Comparison of ENCODE assay signal across 28 cellular contexts in genomic region chr6:156061465-156061864, GRCh38.
"Had no signal": no experiment of that assay in that cellular context is flagged by ENCODE, and none has a peak within 500 bp of the region (broad histone marks: within the 10 kb centered on the region; RNA-seq: fewer than 3 reads in every experiment).

No MANE protein-coding gene starts in this region.

- H3K9me3 ChIP-seq: ascending aorta, breast epithelium, colonic mucosa had no signal

- H3K27ac ChIP-seq: cardiac muscle cell, colonic mucosa, epithelial cell of prostate had no signal

- H3K27ac Mint-ChIP-seq: activated CD4-positive, alpha-beta memory T cell treated with anti-CD3 and anti-CD28 coated beads for 36 hours; activated CD4-positive, alpha-beta T cell treated with anti-CD3 and anti-CD28 coated beads for 36 hours; activated CD4-positive, alpha-beta T cell treated with anti-CD3 and anti-CD28 coated beads, Interleukin-2, amount 10 ng/mL, durations not matched to agents 24 days and 14 days; activated naive CD4-positive, alpha-beta T cell treated with anti-CD3 and anti-CD28 coated beads, Interleukin-2, amount 10 ng/mL, durations not matched to agents 7 days and 5 days; activated naive CD8-positive, alpha-beta T cell treated with anti-CD3 and anti-CD28 coated beads, Interleukin-2, amount 10 ng/mL, durations not matched to agents 7 days and 5 days; activated T-cell treated with anti-CD3 and anti-CD28 coated beads, Interleukin-2, amount 50 U/mL, for 24 hours; activated T-cell treated with anti-CD3 and anti-CD28 coated beads, Interleukin-2, amount 50 U/mL, for 72 hours; brain had no signal

- H3K27me3 ChIP-seq: ascending aorta, breast epithelium, cardiac muscle cell, colonic mucosa had no signal

- H3K4me1 ChIP-seq: breast epithelium, colonic mucosa had no signal

- H3K4me1 Mint-ChIP-seq: activated CD4-positive, alpha-beta T cell treated with anti-CD3 and anti-CD28 coated beads, Interleukin-2, amount 10 ng/mL, durations not matched to agents 24 days and 14 days; brain had no signal

- H3K4me3 Mint-ChIP-seq: activated CD4-positive, alpha-beta memory T cell treated with anti-CD3 and anti-CD28 coated beads for 36 hours; activated CD4-positive, alpha-beta T cell treated with anti-CD3 and anti-CD28 coated beads for 36 hours; activated CD4-positive, alpha-beta T cell treated with anti-CD3 and anti-CD28 coated beads, Interleukin-2, amount 10 ng/mL, durations not matched to agents 24 days and 14 days; activated naive CD4-positive, alpha-beta T cell treated with anti-CD3 and anti-CD28 coated beads, Interleukin-2, amount 10 ng/mL, durations not matched to agents 7 days and 5 days; activated naive CD8-positive, alpha-beta T cell treated with anti-CD3 and anti-CD28 coated beads, Interleukin-2, amount 10 ng/mL, durations not matched to agents 7 days and 5 days; activated T-cell treated with anti-CD3 and anti-CD28 coated beads, Interleukin-2, amount 50 U/mL, for 24 hours; activated T-cell treated with anti-CD3 and anti-CD28 coated beads, Interleukin-2, amount 50 U/mL, for 72 hours; brain had no signal

- DNase-seq: activated CD4-positive, alpha-beta memory T cell treated with anti-CD3 and anti-CD28 coated beads for 36 hours; activated CD4-positive, alpha-beta T cell treated with anti-CD3 and anti-CD28 coated beads for 36 hours; activated CD4-positive, alpha-beta T cell treated with anti-CD3 and anti-CD28 coated beads, Interleukin-2, amount 10 ng/mL, durations not matched to agents 24 days and 14 days; activated CD4-positive, CD25-positive, alpha-beta regulatory T cell; activated CD4-positive, CD25-positive, alpha-beta regulatory T cell treated with anti-CD3 and anti-CD28 coated beads, Interleukin-2, amount 50 U/mL, for 72 hours; activated CD8-positive, alpha-beta memory T cell treated with anti-CD3 and anti-CD28 coated beads, Interleukin-2, amount 50 U/mL, for 48 hours; activated gamma-delta T cell; activated naive CD4-positive, alpha-beta T cell; activated naive CD4-positive, alpha-beta T cell treated with anti-CD3 and anti-CD28 coated beads, Interleukin-2, amount 10 ng/mL, durations not matched to agents 7 days and 5 days; activated naive CD8-positive, alpha-beta T cell treated with anti-CD3 and anti-CD28 coated beads, Interleukin-2, amount 10 ng/mL, durations not matched to agents 7 days and 5 days; activated T-cell treated with anti-CD3 and anti-CD28 coated beads for 4 hours; activated T-cell treated with anti-CD3 and anti-CD28 coated beads, Interleukin-2, amount 50 U/mL, for 24 hours; activated T-cell treated with anti-CD3 and anti-CD28 coated beads, Interleukin-2, amount 50 U/mL, for 72 hours; central memory CD4-positive, alpha-beta T cell; cerebellar nuclear complex; colonic mucosa; effector CD8-positive, alpha-beta T cell; foreskin fibroblast; T-helper 1 cell; T-helper 2 cell had no signal

- H3K36me3 ChIP-seq: ascending aorta, breast epithelium, cardiac muscle cell, colonic mucosa had no signal

- H3K36me3 Mint-ChIP-seq: activated CD4-positive, alpha-beta memory T cell treated with anti-CD3 and anti-CD28 coated beads for 36 hours; activated naive CD4-positive, alpha-beta T cell treated with anti-CD3 and anti-CD28 coated beads, Interleukin-2, amount 10 ng/mL, durations not matched to agents 7 days and 5 days; activated naive CD8-positive, alpha-beta T cell treated with anti-CD3 and anti-CD28 coated beads, Interleukin-2, amount 10 ng/mL, durations not matched to agents 7 days and 5 days; brain had no signal

- FAIRE-seq: endometrium, endothelial cell of umbilical vein, frontal cortex had no signal

- H3K27me3 Mint-ChIP-seq: activated CD4-positive, alpha-beta memory T cell treated with anti-CD3 and anti-CD28 coated beads for 36 hours; activated CD4-positive, alpha-beta T cell treated with anti-CD3 and anti-CD28 coated beads for 36 hours; activated CD4-positive, alpha-beta T cell treated with anti-CD3 and anti-CD28 coated beads, Interleukin-2, amount 10 ng/mL, durations not matched to agents 24 days and 14 days; activated naive CD4-positive, alpha-beta T cell treated with anti-CD3 and anti-CD28 coated beads, Interleukin-2, amount 10 ng/mL, durations not matched to agents 7 days and 5 days; activated naive CD8-positive, alpha-beta T cell treated with anti-CD3 and anti-CD28 coated beads, Interleukin-2, amount 10 ng/mL, durations not matched to agents 7 days and 5 days; activated T-cell treated with anti-CD3 and anti-CD28 coated beads, Interleukin-2, amount 50 U/mL, for 24 hours had no signal

- H3K9me3 Mint-ChIP-seq: activated naive CD4-positive, alpha-beta T cell treated with anti-CD3 and anti-CD28 coated beads, Interleukin-2, amount 10 ng/mL, durations not matched to agents 7 days and 5 days had no signal

- H3K4me3 ChIP-seq: ascending aorta, breast epithelium, cardiac muscle cell, colonic mucosa had no signal
